ENCODE assay signal across 17 cellular contexts in genomic region chr7:130970196-130970595, GRCh38.
DNase-seq lines count a peak whose midpoint lies in the region; ATAC-seq and TF ChIP-seq lines count a peak whose summit lies in the region.
"Had no signal": no experiment of that assay in that cellular context is flagged by ENCODE, and none has a peak within 500 bp of the region (broad histone marks: within the 10 kb centered on the region; RNA-seq: fewer than 3 reads in every experiment).

No MANE protein-coding gene starts in this region.

- no peaks in the 10 kb centered on the region for H3K27me3 Mint-ChIP-seq in activated naive CD4-positive, alpha-beta T cell treated with anti-CD3 and anti-CD28 coated beads for 36 hours (ENCODE audit: low read depth)
- H3K27me3 Mint-ChIP-seq in natural killer cell (ENCODE audit: low read depth in 2 of 2) = no peaks in the 10 kb centered on the region
- H3K27me3 Mint-ChIP-seq: dendritic cell treated with granulocyte-macrophage colony-stimulating factor and Interleukin-4, amounts not matched to agents 40 ng/mL and 50 ng/mL, for 4 days had no signal

- TF ChIP-seq CTCF in natural killer cell (IDR thresholded peaks at IDR 0.05) = no peak

- H3K9me3 ChIP-seq in Karpas-422 (ENCODE audit: low read length) = no peaks in the 10 kb centered on the region
- H3K9me3 ChIP-seq: esophagus muscularis mucosa had no signal

- H3K4me1 ChIP-seq in Karpas-422 (ENCODE audit: low read length) = peaks cover 48% of the 10 kb centered on the region

- peak overlapping the region; percentile 44; the same call in 1 of the 2 replicates for H3K9ac ChIP-seq in Karpas-422 (ENCODE audit: low read length)

- H3K4me3 ChIP-seq in Karpas-422 (ENCODE audit: low read length) = 0 out of 2 replicates have a peak overlapping the region, but pooled peaks have one; percentile 8
- H3K4me3 ChIP-seq: A549, esophagus muscularis mucosa had no signal

- peak in 1 of 3 donors; percentile 14 for ATAC-seq in natural killer cell
- no peak for ATAC-seq in HG03469 (IDR thresholded peaks at IDR 0.05; ENCODE audit: unreplicated experiment)

- H3K36me3 ChIP-seq in Karpas-422 (ENCODE audit: insufficient read depth, low read length) = peaks cover 20% of the 10 kb centered on the region

- CTCF ChIA-PET in activated naive CD4-positive, alpha-beta T cell treated with anti-CD3 and anti-CD28 coated beads for 36 hours (lab: Charles Lee) = interaction anchor here (1.0 to 2.9 kb wide), 11 partner anchors 9 to 89 kb away, joined by 3 to 32 read pairs (median 5); no protein-coding TSS in a partner anchor

- peak overlapping the region; percentile 66 for H3K27ac ChIP-seq in Karpas-422 (ENCODE audit: low read length)
- H3K27ac ChIP-seq: RWPE1 had no signal

- no peak overlapping the region for H2AFZ ChIP-seq in Karpas-422 (ENCODE audit: low read length)

- intact Hi-C loops in activated naive CD4-positive, alpha-beta T cell treated with anti-CD3 and anti-CD28 coated beads for 36 hours (cut with micrococcal nuclease) = loop anchor here (1.0 to 5.0 kb wide), 4 partner anchors 9 to 412 kb away; no protein-coding TSS in a partner anchor
- intact Hi-C loops in natural killer cell (cut with micrococcal nuclease) = no loop called here

- H3K79me2 ChIP-seq in Karpas-422 (ENCODE audit: low read length) = peaks cover 78% of the 10 kb centered on the region

- peak overlapping the region; percentile 25 for H3K4me2 ChIP-seq in Karpas-422 (ENCODE audit: low read depth, low read length, poor library complexity, severe bottlenecking)
- H3K4me2 ChIP-seq: A549 had no signal

- H3K36me3 Mint-ChIP-seq in activated naive CD4-positive, alpha-beta T cell treated with anti-CD3 and anti-CD28 coated beads for 36 hours (ENCODE audit: low read depth) = peaks cover 26% of the 10 kb centered on the region
- peaks cover 4% of the 10 kb centered on the region for H3K36me3 Mint-ChIP-seq in natural killer cell

- peaks cover 83% of the 10 kb centered on the region for H3K4me1 Mint-ChIP-seq in activated naive CD4-positive, alpha-beta T cell treated with anti-CD3 and anti-CD28 coated beads for 36 hours (ENCODE audit: low read depth)
- H3K4me1 Mint-ChIP-seq in natural killer cell = peaks cover 56 to 67% of the 10 kb centered on the region in 2 donors

- no peaks in the 10 kb centered on the region for H3K9me2 ChIP-seq in Karpas-422 (replicated peaks; ENCODE audit: insufficient read depth, low read length)

- H4K20me1 ChIP-seq in Karpas-422 (ENCODE audit: insufficient read depth, low read depth, low read length) = no peaks in the 10 kb centered on the region

- no peaks in the 10 kb centered on the region for H3K27me3 ChIP-seq in Karpas-422 (ENCODE audit: low read length)
- H3K27me3 ChIP-seq: esophagus muscularis mucosa had no signal

- peak overlapping the region; percentile 90 for H3K27ac Mint-ChIP-seq in activated naive CD4-positive, alpha-beta T cell treated with anti-CD3 and anti-CD28 coated beads for 36 hours
- peak overlapping the region; percentile 58 to 80 for H3K27ac Mint-ChIP-seq in natural killer cell
- H3K27ac Mint-ChIP-seq: dendritic cell treated with granulocyte-macrophage colony-stimulating factor and Interleukin-4, amounts not matched to agents 40 ng/mL and 50 ng/mL, for 4 days had no signal

- H3K4me3 Mint-ChIP-seq in activated naive CD4-positive, alpha-beta T cell treated with anti-CD3 and anti-CD28 coated beads for 36 hours = peak overlapping the region; percentile 40
- H3K4me3 Mint-ChIP-seq in natural killer cell = no peak overlapping the region
- H3K4me3 Mint-ChIP-seq: dendritic cell treated with granulocyte-macrophage colony-stimulating factor and Interleukin-4, amounts not matched to agents 40 ng/mL and 50 ng/mL, for 4 days had no signal

- peaks cover 21% of the 10 kb centered on the region for H3K9me3 Mint-ChIP-seq in activated naive CD4-positive, alpha-beta T cell treated with anti-CD3 and anti-CD28 coated beads for 36 hours
- no peaks in the 10 kb centered on the region for H3K9me3 Mint-ChIP-seq in natural killer cell

- peak; percentile 46 for DNase-seq in activated CD4-positive, alpha-beta T cell treated with anti-CD3 and anti-CD28 coated beads for 4 hours
- DNase-seq in activated CD4-positive, alpha-beta T cell treated with anti-CD3 and anti-CD28 coated beads, Interleukin-2, amount 50 U/mL, for 48 hours = no peak
- DNase-seq in Karpas-422 = no peak
- DNase-seq in activated naive CD4-positive, alpha-beta T cell treated with anti-CD3 and anti-CD28 coated beads for 36 hours = peak; percentile 60
- DNase-seq in natural killer cell = no peak
- DNase-seq in NCI-H2107 treated with DMSO at 0.1 percent for 48 hours (lab: John Stamatoyannopoulos, UW; ENCODE audit: unreplicated experiment) = no peak
- no peak for DNase-seq in SW 1271 (lab: John Stamatoyannopoulos, UW)
- DNase-seq: aorta; kidney glomerular epithelial cell; NCI-H187 treated with DMSO at 0.1 percent for 48 hours; NCI-H748 treated with DMSO at 0.1 percent for 48 hours; stimulated activated CD4-positive, alpha-beta T cell treated with anti-CD3 and anti-CD28 coated beads, Interleukin-4, amount 100 ng/mL, for 1 hour had no signal

Comparison
In these comparisons a context has a peak if more than half of its experiments do, and no peak if none do; other contexts are left out.
1. DNase-seq: peak in activated CD4-positive, alpha-beta T cell treated with anti-CD3 and anti-CD28 coated beads for 4 hours (2 of 2) and activated naive CD4-positive, alpha-beta T cell treated with anti-CD3 and anti-CD28 coated beads for 36 hours (single experiment); none in activated CD4-positive, alpha-beta T cell treated with anti-CD3 and anti-CD28 coated beads, Interleukin-2, amount 50 U/mL, for 48 hours (0 of 2), Karpas-422 (single experiment), natural killer cell (single experiment), NCI-H2107 treated with DMSO at 0.1 percent for 48 hours (single experiment) and SW 1271 (0 of 2).